ENCODE assay signal across 1 cellular context in genomic region chr1:112818990-112819689, GRCh38.
A peak's percentile ranks its signal among the peaks of the same experiment; 100 is the strongest.
TF ChIP-seq lines count a peak whose summit lies in the region.

No MANE protein-coding gene starts in this region.

TF ChIP-seq in K562, 482 proteins besides CTCF, POLR2A, EP300 and RAD21 (continued from another document and continues in another):
- TF ChIP-seq, protein P1, sequence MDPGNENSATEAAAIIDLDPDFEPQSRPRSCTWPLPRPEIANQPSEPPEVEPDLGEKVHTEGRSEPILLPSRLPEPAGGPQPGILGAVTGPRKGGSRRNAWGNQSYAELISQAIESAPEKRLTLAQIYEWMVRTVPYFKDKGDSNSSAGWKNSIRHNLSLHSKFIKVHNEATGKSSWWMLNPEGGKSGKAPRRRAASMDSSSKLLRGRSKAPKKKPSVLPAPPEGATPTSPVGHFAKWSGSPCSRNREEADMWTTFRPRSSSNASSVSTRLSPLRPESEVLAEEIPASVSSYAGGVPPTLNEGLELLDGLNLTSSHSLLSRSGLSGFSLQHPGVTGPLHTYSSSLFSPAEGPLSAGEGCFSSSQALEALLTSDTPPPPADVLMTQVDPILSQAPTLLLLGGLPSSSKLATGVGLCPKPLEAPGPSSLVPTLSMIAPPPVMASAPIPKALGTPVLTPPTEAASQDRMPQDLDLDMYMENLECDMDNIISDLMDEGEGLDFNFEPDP (CRISPR knock-in tag; IDR thresholded peaks at IDR 0.05): no peak
- TF ChIP-seq EWSR1 (IDR thresholded peaks at IDR 0.05; ENCODE audit: borderline replicate concordance, low read depth, partially characterized antibody): no peak
- 0 out of 2 replicates have a peak, but pooled peaks have one; percentile 5 for TF ChIP-seq TAF7 (tag; IDR thresholded peaks at IDR 0.05)
- TF ChIP-seq NCOA6 (IDR thresholded peaks at IDR 0.05): no peak
- TF ChIP-seq KDM5B (IDR thresholded peaks at IDR 0.05; ENCODE audit: insufficient replicate concordance, low read depth, low read length): peak; percentile 27
- no peak; a peak in 1 of 4 replicates for TF ChIP-seq MAZ (CRISPR knock-in tag; conservative IDR thresholded peaks at IDR 0.05 in 1 of 2, IDR thresholded peaks at IDR 0.05 in 1 of 2)
- no peak for TF ChIP-seq CTCFL (IDR thresholded peaks at IDR 0.05; ENCODE audit: borderline replicate concordance, insufficient read depth, low read depth, low read length, poor library complexity, severe bottlenecking)
- no peak for TF ChIP-seq ZNF436 (CRISPR knock-in tag; IDR thresholded peaks at IDR 0.05)
- no peak for TF ChIP-seq SRSF3 (IDR thresholded peaks at IDR 0.05; ENCODE audit: insufficient read depth, low read length)
- peak in 1 of 2 experiments; percentile 62; a peak in 1 of 4 replicates for TF ChIP-seq ARNT (IDR thresholded peaks at IDR 0.05)
- no peak for TF ChIP-seq MCM2 (IDR thresholded peaks at IDR 0.05; ENCODE audit: low read depth)
- 0 out of 2 replicates have a peak, but pooled peaks have one; percentile 33 for TF ChIP-seq FOXJ2 (tag; IDR thresholded peaks at IDR 0.05)
- TF ChIP-seq, protein P2, sequence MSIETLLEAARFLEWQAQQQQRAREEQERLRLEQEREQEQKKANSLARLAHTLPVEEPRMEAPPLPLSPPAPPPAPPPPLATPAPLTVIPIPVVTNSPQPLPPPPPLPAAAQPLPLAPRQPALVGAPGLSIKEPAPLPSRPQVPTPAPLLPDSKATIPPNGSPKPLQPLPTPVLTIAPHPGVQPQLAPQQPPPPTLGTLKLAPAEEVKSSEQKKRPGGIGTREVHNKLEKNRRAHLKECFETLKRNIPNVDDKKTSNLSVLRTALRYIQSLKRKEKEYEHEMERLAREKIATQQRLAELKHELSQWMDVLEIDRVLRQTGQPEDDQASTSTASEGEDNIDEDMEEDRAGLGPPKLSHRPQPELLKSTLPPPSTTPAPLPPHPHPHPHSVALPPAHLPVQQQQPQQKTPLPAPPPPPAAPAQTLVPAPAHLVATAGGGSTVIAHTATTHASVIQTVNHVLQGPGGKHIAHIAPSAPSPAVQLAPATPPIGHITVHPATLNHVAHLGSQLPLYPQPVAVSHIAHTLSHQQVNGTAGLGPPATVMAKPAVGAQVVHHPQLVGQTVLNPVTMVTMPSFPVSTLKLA (conservative IDR thresholded peaks at IDR 0.05): peak; percentile 31 to 41; a peak in 1 of 4 replicates
- no peak for TF ChIP-seq RUNX1 (IDR thresholded peaks at IDR 0.05; ENCODE audit: low read depth)
- TF ChIP-seq, protein P3, sequence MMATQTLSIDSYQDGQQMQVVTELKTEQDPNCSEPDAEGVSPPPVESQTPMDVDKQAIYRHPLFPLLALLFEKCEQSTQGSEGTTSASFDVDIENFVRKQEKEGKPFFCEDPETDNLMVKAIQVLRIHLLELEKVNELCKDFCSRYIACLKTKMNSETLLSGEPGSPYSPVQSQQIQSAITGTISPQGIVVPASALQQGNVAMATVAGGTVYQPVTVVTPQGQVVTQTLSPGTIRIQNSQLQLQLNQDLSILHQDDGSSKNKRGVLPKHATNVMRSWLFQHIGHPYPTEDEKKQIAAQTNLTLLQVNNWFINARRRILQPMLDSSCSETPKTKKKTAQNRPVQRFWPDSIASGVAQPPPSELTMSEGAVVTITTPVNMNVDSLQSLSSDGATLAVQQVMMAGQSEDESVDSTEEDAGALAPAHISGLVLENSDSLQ (IDR thresholded peaks at IDR 0.05): peak; percentile 73
- TF ChIP-seq HDAC6 (IDR thresholded peaks at IDR 0.05; ENCODE audit: low read depth, low read length): no peak
- no peak for TF ChIP-seq SP1 (CRISPR knock-in tag; IDR thresholded peaks at IDR 0.05)
- TF ChIP-seq MEF2A (IDR thresholded peaks at IDR 0.05; ENCODE audit: control insufficient read depth, low read depth, low read length): peak; percentile 66; the same call in 1 of the 2 replicates
- TF ChIP-seq RBM15 (IDR thresholded peaks at IDR 0.05; ENCODE audit: insufficient read depth, low read length): no peak
- TF ChIP-seq LCOR (CRISPR knock-in tag; IDR thresholded peaks at IDR 0.05): peak; percentile 25; the same call in 1 of the 2 replicates
- TF ChIP-seq CAMTA2 (CRISPR knock-in tag; conservative IDR thresholded peaks at IDR 0.05): no peak
- TF ChIP-seq SPI1 (IDR thresholded peaks at IDR 0.05; ENCODE audit: borderline replicate concordance, low read depth, low read length): peak; percentile 98
- TF ChIP-seq MBD2 (IDR thresholded peaks at IDR 0.05; ENCODE audit: borderline replicate concordance, low read depth): peak; percentile 74; the same call in 1 of the 2 replicates
- no peak for TF ChIP-seq HMG20B (CRISPR knock-in tag; IDR thresholded peaks at IDR 0.05)
- TF ChIP-seq OTX1 (CRISPR knock-in tag; IDR thresholded peaks at IDR 0.05): no peak
- TF ChIP-seq ZFPM2 (CRISPR knock-in tag; IDR thresholded peaks at IDR 0.05): no peak
- TF ChIP-seq, protein P4, sequence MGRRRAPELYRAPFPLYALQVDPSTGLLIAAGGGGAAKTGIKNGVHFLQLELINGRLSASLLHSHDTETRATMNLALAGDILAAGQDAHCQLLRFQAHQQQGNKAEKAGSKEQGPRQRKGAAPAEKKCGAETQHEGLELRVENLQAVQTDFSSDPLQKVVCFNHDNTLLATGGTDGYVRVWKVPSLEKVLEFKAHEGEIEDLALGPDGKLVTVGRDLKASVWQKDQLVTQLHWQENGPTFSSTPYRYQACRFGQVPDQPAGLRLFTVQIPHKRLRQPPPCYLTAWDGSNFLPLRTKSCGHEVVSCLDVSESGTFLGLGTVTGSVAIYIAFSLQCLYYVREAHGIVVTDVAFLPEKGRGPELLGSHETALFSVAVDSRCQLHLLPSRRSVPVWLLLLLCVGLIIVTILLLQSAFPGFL (CRISPR knock-in tag; IDR thresholded peaks at IDR 0.05): 0 out of 2 replicates have a peak, but pooled peaks have one; percentile 53
- no peak for TF ChIP-seq POU5F1 (IDR thresholded peaks at IDR 0.05; ENCODE audit: borderline replicate concordance, low read depth, low read length, partially characterized antibody)
- no peak for TF ChIP-seq CXXC5 (CRISPR knock-in tag; IDR thresholded peaks at IDR 0.05)
- peak; percentile 65; the same call in 1 of the 2 replicates for TF ChIP-seq HDAC2 (IDR thresholded peaks at IDR 0.05)
- TF ChIP-seq, protein P5, sequence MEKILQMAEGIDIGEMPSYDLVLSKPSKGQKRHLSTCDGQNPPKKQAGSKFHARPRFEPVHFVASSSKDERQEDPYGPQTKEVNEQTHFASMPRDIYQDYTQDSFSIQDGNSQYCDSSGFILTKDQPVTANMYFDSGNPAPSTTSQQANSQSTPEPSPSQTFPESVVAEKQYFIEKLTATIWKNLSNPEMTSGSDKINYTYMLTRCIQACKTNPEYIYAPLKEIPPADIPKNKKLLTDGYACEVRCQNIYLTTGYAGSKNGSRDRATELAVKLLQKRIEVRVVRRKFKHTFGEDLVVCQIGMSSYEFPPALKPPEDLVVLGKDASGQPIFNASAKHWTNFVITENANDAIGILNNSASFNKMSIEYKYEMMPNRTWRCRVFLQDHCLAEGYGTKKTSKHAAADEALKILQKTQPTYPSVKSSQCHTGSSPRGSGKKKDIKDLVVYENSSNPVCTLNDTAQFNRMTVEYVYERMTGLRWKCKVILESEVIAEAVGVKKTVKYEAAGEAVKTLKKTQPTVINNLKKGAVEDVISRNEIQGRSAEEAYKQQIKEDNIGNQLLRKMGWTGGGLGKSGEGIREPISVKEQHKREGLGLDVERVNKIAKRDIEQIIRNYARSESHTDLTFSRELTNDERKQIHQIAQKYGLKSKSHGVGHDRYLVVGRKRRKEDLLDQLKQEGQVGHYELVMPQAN (IDR thresholded peaks at IDR 0.05; ENCODE audit: borderline replicate concordance): no peak
- peak; percentile 61 for TF ChIP-seq NFE2 (IDR thresholded peaks at IDR 0.05; ENCODE audit: low read depth)
- peak; percentile 92 for TF ChIP-seq SMARCC2 (IDR thresholded peaks at IDR 0.05; ENCODE audit: low read depth)
- TF ChIP-seq SIRT6 (IDR thresholded peaks at IDR 0.05; ENCODE audit: low read depth, low read length): no peak
- TF ChIP-seq HCFC1 (IDR thresholded peaks at IDR 0.05; ENCODE audit: low read depth, low read length): no peak
- peak; percentile 77 to 80 for TF ChIP-seq FOXK2 (conservative IDR thresholded peaks at IDR 0.05 in 1 of 2, IDR thresholded peaks at IDR 0.05 in 1 of 2; ENCODE audit: low read depth in 2 of 2)
- no peak; the same call in none of the 2 replicates for TF ChIP-seq ELF1 (tag; IDR thresholded peaks at IDR 0.05)
- no peak for TF ChIP-seq LARP7 (IDR thresholded peaks at IDR 0.05)
- no peak for TF ChIP-seq ZHX1 (conservative IDR thresholded peaks at IDR 0.05; ENCODE audit: low read length)
- peak; percentile 100 for TF ChIP-seq ATF7 (IDR thresholded peaks at IDR 0.05)
- TF ChIP-seq ZNF395 (CRISPR knock-in tag; IDR thresholded peaks at IDR 0.05): peak; percentile 72; the same call in 1 of the 2 replicates
- TF ChIP-seq MEF2D (tag; conservative IDR thresholded peaks at IDR 0.05; ENCODE audit: low read depth): no peak
- peak; percentile 80 for TF ChIP-seq NCOR1 (IDR thresholded peaks at IDR 0.05)
- no peak for TF ChIP-seq U2AF1 (optimal IDR thresholded peaks at IDR 0.05; ENCODE audit: low read depth, low read length)
- TF ChIP-seq HDAC8 (tag; IDR thresholded peaks at IDR 0.05): no peak
- TF ChIP-seq SMARCA4 (IDR thresholded peaks at IDR 0.05): peak; percentile 94
- TF ChIP-seq ARID3A (IDR thresholded peaks at IDR 0.05; ENCODE audit: borderline replicate concordance, low read depth, low read length): peak; percentile 96
- no peak for TF ChIP-seq PRPF4 (IDR thresholded peaks at IDR 0.05; ENCODE audit: insufficient read depth, low read depth, low read length, poor library complexity, severe bottlenecking)
- TF ChIP-seq ZBTB2 (IDR thresholded peaks at IDR 0.05): no peak
- peak; percentile 90 for TF ChIP-seq TOE1 (IDR thresholded peaks at IDR 0.05; ENCODE audit: borderline replicate concordance)
- no peak for TF ChIP-seq TOE1 (CRISPR knock-in tag; IDR thresholded peaks at IDR 0.05; ENCODE audit: borderline replicate concordance, low read depth)
- no peak for TF ChIP-seq ZNF121 (CRISPR knock-in tag; conservative IDR thresholded peaks at IDR 0.05)
- peak; percentile 92 for TF ChIP-seq DPF2 (IDR thresholded peaks at IDR 0.05)
